In genomic region chr4:121801715-121802075, GRCh38 we compare ENCODE assay signal across 8 cellular contexts. TPM values are rescaled to one million over a fixed set of nuclear protein-coding genes. Genes with fewer than 3 reads are reported as not detected.
DNase-seq lines count a peak whose midpoint lies in the region; ATAC-seq and TF ChIP-seq lines count a peak whose summit lies in the region.

No MANE protein-coding gene starts in this region.

- H3K4me1 ChIP-seq in ascending aorta = peaks cover 0 to 8% of the 10 kb centered on the region in 2 donors
- H3K4me1 ChIP-seq in thyroid gland = peaks cover 0 to 6% of the 10 kb centered on the region in 2 donors

- H3K9me3 ChIP-seq in ascending aorta (no peaks in the 10 kb centered on the region), thyroid gland (no peaks in the 10 kb centered on the region)

- DNase-seq in activated T-cell treated with anti-CD3 and anti-CD28 coated beads, Interleukin-2, amount 50 U/mL, for 4 hours = no peak
- DNase-seq in activated T-cell treated with anti-CD3 and anti-CD28 coated beads for 4 hours = no peak
- DNase-seq in ascending aorta (ENCODE audit: low spot score in 2 of 2) = no peak
- DNase-seq in lower leg skin (ENCODE audit: low spot score in 2 of 2) = no peak
- DNase-seq in thyroid gland = no peak
- no peak for DNase-seq in NCI-H1048 (lab: John Stamatoyannopoulos, UW)
- DNase-seq in stimulated activated CD4-positive, alpha-beta T cell treated with anti-CD3 and anti-CD28 coated beads, Interleukin-2, amount 100 ng/mL, for 48 hours = no peak
- no peak for DNase-seq in hypothalamus (lab: John Stamatoyannopoulos, UW)

- WGBS in lower leg skin, 2 donors = 7 to 16% methylated on average over 4 of the region's 4 CpGs
- 25% methylated on average over 4 of the region's 4 CpGs for WGBS in thyroid gland, 2 donors

- no peaks in the 10 kb centered on the region for H3K9me3 Mint-ChIP-seq in activated T-cell treated with anti-CD3 and anti-CD28 coated beads, Interleukin-2, amount 50 U/mL, for 4 hours

- H3K36me3 Mint-ChIP-seq in activated T-cell treated with anti-CD3 and anti-CD28 coated beads, Interleukin-2, amount 50 U/mL, for 4 hours (ENCODE audit: insufficient read depth) = peaks cover 20% of the 10 kb centered on the region

- H3K4me1 Mint-ChIP-seq in activated T-cell treated with anti-CD3 and anti-CD28 coated beads, Interleukin-2, amount 50 U/mL, for 4 hours (ENCODE audit: low read depth) = peaks cover 42% of the 10 kb centered on the region

- H3K4me3 Mint-ChIP-seq in activated T-cell treated with anti-CD3 and anti-CD28 coated beads, Interleukin-2, amount 50 U/mL, for 4 hours = peak overlapping the region; percentile 92

- H3K4me3 ChIP-seq in ascending aorta (peak overlapping the region; percentile 78 to 90), lower leg skin (ENCODE audit: low read depth, poor library complexity, severe bottlenecking) (peak overlapping the region; percentile 61), thyroid gland (replicated peaks in 1 of 3) (peak overlapping the region; percentile 41 to 98 (median 91))

- TF ChIP-seq POLR2A in lower leg skin (IDR thresholded peaks at IDR 0.05) (no peak), thyroid gland (IDR thresholded peaks at IDR 0.05) (no peak)

- ATAC-seq in activated T-cell treated with anti-CD3 and anti-CD28 coated beads, Interleukin-2, amount 50 U/mL, for 4 hours = no peak

- intact Hi-C loops in ascending aorta (cut with DNase I) (loop anchor here (1.0 to 2.0 kb wide), 3 partner anchors 18 to 69 kb away; partner anchors contain the start of genes BBS7 and CCNA2), lower leg skin (cut with DNase I; ENCODE audit: low total_unique reads) (no loop called here), thyroid gland (cut with DNase I) (no loop called here)

- TF ChIP-seq CTCF in ascending aorta (IDR thresholded peaks at IDR 0.05) (no peak), lower leg skin (IDR thresholded peaks at IDR 0.05) (no peak), thyroid gland (IDR thresholded peaks at IDR 0.05) (no peak)

- H3K27me3 ChIP-seq in ascending aorta = no peaks in the 10 kb centered on the region
- H3K27me3 ChIP-seq in thyroid gland = no peaks in the 10 kb centered on the region

- H3K27ac ChIP-seq in ascending aorta (peak overlapping the region; percentile 70 to 85), thyroid gland (peak overlapping the region in 2 of 3 donors; percentile 89 to 93)

- no peaks in the 10 kb centered on the region for H3K27me3 Mint-ChIP-seq in activated T-cell treated with anti-CD3 and anti-CD28 coated beads, Interleukin-2, amount 50 U/mL, for 4 hours (ENCODE audit: low read depth)

- peaks cover 10 to 37% of the 10 kb centered on the region in 2 donors for H3K36me3 ChIP-seq in ascending aorta
- peaks cover 25 to 29% of the 10 kb centered on the region in 2 donors for H3K36me3 ChIP-seq in thyroid gland

RNA-seq across cellular contexts. Expression of gene EXOSC9, which starts 0.6 kb away (rescaled TPM):
- total RNA-seq in activated T-cell treated with anti-CD3 and anti-CD28 coated beads, Interleukin-2, amount 50 U/mL, for 4 hours = 10 to 100 TPM; 78.1 to 80.9 (median 80.7) TPM
- total RNA-seq in ascending aorta (11.9 TPM), lower leg skin (10 to 100 TPM; 15.2 to 35.7 (median 21.2) TPM), thyroid gland (10 to 100 TPM in 3 of 4 donors, 1 to 10 TPM in 1; 9.6 to 21.0 (median 15.6) TPM)

RNA-seq across cellular contexts. Expression of gene CCNA2, which starts 22.0 kb away (rescaled TPM):
- 10 to 100 TPM in 2 of 3 donors, 1 to 10 TPM in 1; 9.7 to 14.7 (median 14.5) TPM for total RNA-seq in activated T-cell treated with anti-CD3 and anti-CD28 coated beads, Interleukin-2, amount 50 U/mL, for 4 hours
- total RNA-seq in ascending aorta = not detected
- 1 to 10 TPM; 2.0 to 7.3 (median 4.0) TPM for total RNA-seq in lower leg skin
- total RNA-seq in thyroid gland = 1 to 10 TPM; 1.0 to 1.5 (median 1.3) TPM

RNA-seq across cellular contexts. Expression of gene SMIM43, which starts 36.7 kb away (rescaled TPM):
- total RNA-seq in activated T-cell treated with anti-CD3 and anti-CD28 coated beads, Interleukin-2, amount 50 U/mL, for 4 hours = not detected
- not detected for total RNA-seq in ascending aorta
- not detected for total RNA-seq in lower leg skin
- total RNA-seq in thyroid gland = not detected
